ENCODE assay signal across 8 cellular contexts in genomic region chr2:73072416-73072815, GRCh38. TPM values are rescaled to one million over a fixed set of nuclear protein-coding genes. Genes with fewer than 3 reads are reported as not detected.
DNase-seq lines count a peak whose midpoint lies in the region; ATAC-seq and TF ChIP-seq lines count a peak whose summit lies in the region.

No MANE protein-coding gene starts in this region.

- H3K27ac ChIP-seq in A673 (ENCODE audit: low read depth, low read length, poor library complexity, severe bottlenecking) (no peak overlapping the region), HUES48 (ENCODE audit: low read depth, low read length) (no peak overlapping the region), caudate nucleus (ENCODE audit: low read depth, low read length) (peak overlapping the region; percentile 97)

- no peaks in the 10 kb centered on the region for H3K36me3 ChIP-seq in A673 (ENCODE audit: insufficient read depth, low read length, poor library complexity, severe bottlenecking)
- 0 out of 2 replicates have a peak, but pooled peaks cover 5% of the 10 kb centered on the region for H3K36me3 ChIP-seq in HUES48 (ENCODE audit: control insufficient read depth, insufficient read depth, low read length)

- POLR2A ChIA-PET in A673 (lab: Charles Lee; ENCODE audit: low non-redundant PET): no interaction called here
- POLR2A ChIA-PET in naive thymus-derived CD8-positive, alpha-beta T cell (lab: Charles Lee): interaction anchor here (3.1 kb wide), 1 partner anchor 161 kb away, joined by 20 read pairs; the partner anchor contains the start of genes CCT7 and PRADC1

- peaks cover 18 to 41% (median 33%) of the 10 kb centered on the region in 4 donors for H3K4me1 Mint-ChIP-seq in naive thymus-derived CD8-positive, alpha-beta T cell

- H3K9me3 Mint-ChIP-seq in naive thymus-derived CD8-positive, alpha-beta T cell: no peaks in the 10 kb centered on the region

- H3K4me1 ChIP-seq in A673 (ENCODE audit: insufficient read depth, low read length, poor library complexity, severe bottlenecking): no peaks in the 10 kb centered on the region
- peaks cover 11% of the 10 kb centered on the region for H3K4me1 ChIP-seq in HUES48 (ENCODE audit: control insufficient read depth, insufficient read depth, low read length)

- CTCF ChIA-PET in A673 (lab: Charles Lee): interaction anchor here (1.0 kb wide), 1 partner anchor 13 kb away, joined by 3 read pairs; no protein-coding TSS in a partner anchor

- DNase-seq in A673 (ENCODE audit: low spot score) (no peak), caudate nucleus (lab: John Stamatoyannopoulos, UW) (no peak), C1 segment of cervical spinal cord (lab: John Stamatoyannopoulos, UW) (no peak), NCI-H2107 treated with DMSO at 0.1 percent for 48 hours (lab: John Stamatoyannopoulos, UW; ENCODE audit: unreplicated experiment) (no peak)
- DNase-seq in naive thymus-derived CD8-positive, alpha-beta T cell: no peak

- TF ChIP-seq CTCF in A673 (conservative IDR thresholded peaks at IDR 0.05; ENCODE audit: low read depth, low read length): no peak

- H3K27me3 Mint-ChIP-seq in naive thymus-derived CD8-positive, alpha-beta T cell: no peaks in the 10 kb centered on the region

- ATAC-seq in naive thymus-derived CD8-positive, alpha-beta T cell: no peak
- ATAC-seq in GM18502 (IDR thresholded peaks at IDR 0.05; ENCODE audit: poor library complexity, unreplicated experiment): no peak
- no peak for ATAC-seq in HG03442 (IDR thresholded peaks at IDR 0.05; ENCODE audit: unreplicated experiment)

- peak overlapping the region; percentile 88 to 97 (median 94) for H3K27ac Mint-ChIP-seq in naive thymus-derived CD8-positive, alpha-beta T cell

- intact Hi-C loops in A673 (cut with micrococcal nuclease; ENCODE audit: unreplicated experiment): no loop called here

- H3K36me3 Mint-ChIP-seq in naive thymus-derived CD8-positive, alpha-beta T cell: peaks cover 0 to 2% (median 0%) of the 10 kb centered on the region in 3 donors

- H3K27me3 ChIP-seq in A673 (replicated peaks; ENCODE audit: insufficient read depth, low read depth, low read length, poor library complexity) (no peaks in the 10 kb centered on the region), HUES48 (ENCODE audit: control insufficient read depth, insufficient read depth, low read length) (no peaks in the 10 kb centered on the region)

- H3K4me3 ChIP-seq in A673 (ENCODE audit: low read depth, low read length, poor library complexity, severe bottlenecking) (peak overlapping the region; percentile 78), HUES48 (ENCODE audit: low read depth, low read length) (peak overlapping the region; percentile 84)

- H3K9ac ChIP-seq in HUES48 (ENCODE audit: low read depth, low read length): no peak overlapping the region

- H3K4me3 Mint-ChIP-seq in naive thymus-derived CD8-positive, alpha-beta T cell: peak overlapping the region; percentile 91 to 98 (median 94)

- no TSS peak for BruUV-seq in A673 (replicated peaks; lab: Mats Ljungman, UMichigan)

- no peaks in the 10 kb centered on the region for H3K9me3 ChIP-seq in A673 (ENCODE audit: low read depth, low read length, poor library complexity, severe bottlenecking)
- no peaks in the 10 kb centered on the region for H3K9me3 ChIP-seq in HUES48 (ENCODE audit: control insufficient read depth, insufficient read depth, low read length)

RNA-seq across cellular contexts. Expression of gene SFXN5, which starts 0.9 kb away (rescaled TPM):
- 23.1 and 23.3 TPM in 2 replicates for total RNA-seq in A673 (2021)
- total RNA-seq in naive thymus-derived CD8-positive, alpha-beta T cell: 10 to 100 TPM; 17.1 to 20.0 TPM
- 1 to 10 TPM; 1.7 to 3.5 (median 2.6) TPM for polyA plus RNA-seq in naive thymus-derived CD8-positive, alpha-beta T cell

RNA-seq across cellular contexts. Expression of gene RAB11FIP5, which starts 40.3 kb away (rescaled TPM):
- 12.9 and 13.7 TPM in 2 replicates for total RNA-seq in A673 (2021)
- 10 to 100 TPM in 1 of 2 experiments, 1 to 10 TPM in 1; 7.4 to 11.3 TPM for total RNA-seq in naive thymus-derived CD8-positive, alpha-beta T cell
- polyA plus RNA-seq in naive thymus-derived CD8-positive, alpha-beta T cell: 1 to 10 TPM; 4.0 to 7.0 (median 4.3) TPM
